13 cellular contexts compared by ENCODE assay signal in genomic region chr6:121482004-121482693, GRCh38. TPM values are rescaled to one million over a fixed set of nuclear protein-coding genes. Genes with fewer than 3 reads are reported as not detected.
A peak's percentile ranks its signal among the peaks of the same experiment; 100 is the strongest.
DNase-seq lines count a peak whose midpoint lies in the region; ATAC-seq and TF ChIP-seq lines count a peak whose summit lies in the region.
"Had no signal": no experiment of that assay in that cellular context is flagged by ENCODE, and none has a peak within 500 bp of the region (broad histone marks: within the 10 kb centered on the region; RNA-seq: fewer than 3 reads in every experiment).

No MANE protein-coding gene starts in this region.

- H3K14ac ChIP-seq in mesenchymal stem cell (ENCODE audit: low read length in 2 of 2), result no peak overlapping the region

- H2AK5ac ChIP-seq in mesenchymal stem cell (ENCODE audit: low read length, severe bottlenecking), result no peak overlapping the region

- H3K4ac ChIP-seq in mesenchymal stem cell (ENCODE audit: low read depth in 1 of 2, low read length in 2 of 2), result no peak overlapping the region

- H2BK120ac ChIP-seq in mesenchymal stem cell (ENCODE audit: low read depth, low read length), result no peak overlapping the region

- no peak overlapping the region for H4K91ac ChIP-seq in mesenchymal stem cell (ENCODE audit: low read length)

- H2BK12ac ChIP-seq in mesenchymal stem cell (ENCODE audit: low read length in 2 of 2), result no peak overlapping the region

- H3K27me3 Mint-ChIP-seq in T-helper 17 cell, result no peaks in the 10 kb centered on the region

- no peaks in the 10 kb centered on the region for H3K9me3 ChIP-seq in mesenchymal stem cell (ENCODE audit: control insufficient read depth, low read length)
- H3K9me3 ChIP-seq in T-helper 17 cell (ENCODE audit: control insufficient read depth, low read length, poor library complexity, severe bottlenecking), result no peaks in the 10 kb centered on the region
- H3K9me3 ChIP-seq: Peyer's patch had no signal

- no peaks in the 10 kb centered on the region for H3K36me3 ChIP-seq in mesenchymal stem cell (ENCODE audit: control insufficient read depth in 1 of 2, insufficient read depth in 2 of 2, low read depth in 1 of 2, low read length in 2 of 2)
- H3K36me3 ChIP-seq: Peyer's patch had no signal

- TF ChIP-seq CTCF in AG09309 (IDR thresholded peaks at IDR 0.05; ENCODE audit: control insufficient read depth, insufficient read depth, low read depth, low read length, missing control alignments), result no peak

- no peak overlapping the region for H2BK15ac ChIP-seq in mesenchymal stem cell (ENCODE audit: low read depth, poor library complexity, severe bottlenecking)

- peak; percentile 24 for DNase-seq in AG09309 (ENCODE audit: low read depth)
- peak; percentile 74 for DNase-seq in M059J (ENCODE audit: low read depth)
- DNase-seq in dedifferentiated amniotic fluid mesenchymal stem cell (ENCODE audit: extremely low spot score), result peak; percentile 49
- DNase-seq in mesenchymal stem cell, result peak; percentile 18
- DNase-seq in iPS-NIHi11 (ENCODE audit: low spot score), result no peak
- DNase-seq in T-helper 17 cell, result no peak
- DNase-seq in NCI-H2081 treated with DMSO at 0.1 percent for 48 hours (lab: John Stamatoyannopoulos, UW), result no peak
- no peak for DNase-seq in activated T-cell treated with anti-CD3 and anti-CD28 coated beads, Interleukin-2, amount 50 U/mL, for 1 hour
- DNase-seq: kidney, NCI-H446, nephron progenitor cell, Peyer's patch had no signal

- ATAC-seq in T-helper 17 cell, result no peak

- H3K79me1 ChIP-seq in mesenchymal stem cell (replicated peaks; ENCODE audit: low read length, poor library complexity, severe bottlenecking), result no peaks in the 10 kb centered on the region

- H3K9ac ChIP-seq in mesenchymal stem cell (ENCODE audit: low read length), result no peak overlapping the region

- no peak overlapping the region for H3K23ac ChIP-seq in mesenchymal stem cell (ENCODE audit: low read length in 2 of 2)

- H3K4me3 ChIP-seq in AG09309 (ENCODE audit: control insufficient read depth, low read depth, low read length) (no peak overlapping the region), mesenchymal stem cell (ENCODE audit: insufficient read depth in 1 of 2, low read depth in 1 of 2, low read length in 2 of 2) (no peak overlapping the region)
- H3K4me3 ChIP-seq: Peyer's patch had no signal

- H3K4me1 Mint-ChIP-seq in T-helper 17 cell, result no peaks in the 10 kb centered on the region
- H3K4me1 Mint-ChIP-seq: CD14-positive monocyte had no signal

- no peak overlapping the region for H3K27ac Mint-ChIP-seq in T-helper 17 cell
- H3K27ac Mint-ChIP-seq: CD14-positive monocyte, nephron progenitor cell had no signal

- 60% methylated on average over 6 of the region's 6 CpGs for WGBS in mesenchymal stem cell

- H2BK5ac ChIP-seq in mesenchymal stem cell (ENCODE audit: low read depth, low read length, poor library complexity, severe bottlenecking), result no peak overlapping the region

- H3K4me2 ChIP-seq in mesenchymal stem cell (ENCODE audit: low read length, poor library complexity, severe bottlenecking), result no peak overlapping the region

- no peak overlapping the region for H3K27ac ChIP-seq in mesenchymal stem cell (ENCODE audit: low read length, poor library complexity, severe bottlenecking)
- H3K27ac ChIP-seq: Peyer's patch had no signal

- H3K4me3 Mint-ChIP-seq in T-helper 17 cell, result no peak overlapping the region
- H3K4me3 Mint-ChIP-seq: CD14-positive monocyte, nephron progenitor cell had no signal

- no peaks in the 10 kb centered on the region for H3K27me3 ChIP-seq in mesenchymal stem cell (ENCODE audit: control insufficient read depth in 1 of 2, insufficient read depth in 1 of 2, low read length in 2 of 2)
- H3K27me3 ChIP-seq: Peyer's patch had no signal

- no peak overlapping the region for H3K18ac ChIP-seq in mesenchymal stem cell (ENCODE audit: low read depth in 1 of 2, low read length in 2 of 2)

- no peak overlapping the region for H4K8ac ChIP-seq in mesenchymal stem cell (ENCODE audit: low read length)

- H3K4me1 ChIP-seq in mesenchymal stem cell (ENCODE audit: control insufficient read depth, insufficient read depth, low read depth, low read length), result peaks cover 4% of the 10 kb centered on the region
- H3K4me1 ChIP-seq: Peyer's patch had no signal

- H2AFZ ChIP-seq in mesenchymal stem cell (ENCODE audit: low read depth, low read length), result no peak overlapping the region

- H3K36me3 Mint-ChIP-seq in T-helper 17 cell (ENCODE audit: low read depth), result no peaks in the 10 kb centered on the region
- H3K36me3 Mint-ChIP-seq: CD14-positive monocyte had no signal

RNA-seq across cellular contexts. Expression of gene GJA1, which starts 46.7 kb away (rescaled TPM):
- total RNA-seq in M059J (2014; rRNA removed; shearing (Covaris generic)), result 39.2 and 54.5 TPM in 2 replicates
- 475 TPM for polyA plus RNA-seq in mesenchymal stem cell (2013, experiment 1 of 2)
- 492 TPM for polyA plus RNA-seq in mesenchymal stem cell (2013, experiment 2 of 2)
- under 1 TPM in 1 of 2 donors, not detected in 1; 0.12 TPM for total RNA-seq in T-helper 17 cell
- polyA plus RNA-seq: CD14-positive monocyte had no signal

Comparison
In these comparisons a context has a peak if more than half of its experiments do, and no peak if none do; other contexts are left out.
1. DNase-seq: peak in AG09309 (single experiment), M059J (single experiment), dedifferentiated amniotic fluid mesenchymal stem cell (single experiment) and mesenchymal stem cell (single experiment); none in iPS-NIHi11 (single experiment), T-helper 17 cell (0 of 3), NCI-H2081 treated with DMSO at 0.1 percent for 48 hours (single experiment) and activated T-cell treated with anti-CD3 and anti-CD28 coated beads, Interleukin-2, amount 50 U/mL, for 1 hour (single experiment).
2. RNA of gene GJA1, which starts 46.7 kb away (total RNA-seq): 39.2 to 54.5 TPM in M059J; 0.12 TPM in T-helper 17 cell; every median in the first group is over 10 times any median in the second.